Comparison of ENCODE assay signal across 16 cellular contexts in the genomic region with DNA sequence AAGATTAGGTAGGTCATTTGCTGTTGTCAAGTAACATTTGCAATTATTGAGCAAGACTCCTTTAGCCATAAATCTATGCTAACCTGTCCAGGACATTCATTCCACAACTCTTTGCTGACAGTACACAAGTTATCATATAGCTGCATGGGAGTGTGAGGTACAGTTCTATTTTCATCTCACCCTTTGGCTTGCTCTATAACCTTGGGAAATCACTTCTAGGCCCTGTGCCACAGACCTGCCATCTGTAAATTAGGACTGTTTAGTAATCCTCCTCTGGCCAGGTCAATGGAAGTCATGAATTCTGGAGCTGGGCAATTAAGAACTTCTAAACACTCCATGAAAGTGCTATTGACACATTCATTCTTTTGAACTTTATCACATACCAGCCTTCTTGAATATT. TPM values are rescaled to one million over a fixed set of nuclear protein-coding genes. Genes with fewer than 3 reads are reported as not detected.
DNase-seq lines count a peak whose midpoint lies in the region; ATAC-seq and TF ChIP-seq lines count a peak whose summit lies in the region.
"Had no signal": no experiment of that assay in that cellular context is flagged by ENCODE, and none has a peak within 500 bp of the region (broad histone marks: within the 10 kb centered on the region; RNA-seq: fewer than 3 reads in every experiment).

No MANE protein-coding gene starts in this region.

- intact Hi-C loops in adrenal gland (cut with DNase I) (no loop called here), heart left ventricle (cut with DNase I) (no loop called here), left lung (cut with DNase I) (no loop called here), upper lobe of right lung (cut with DNase I) (no loop called here), testis (cut with DNase I; ENCODE audit: low total_unique reads) (no loop called here)

- ATAC-seq in heart left ventricle (peak; percentile 98 to 99 (median 98)), left lung (peak; percentile 41), upper lobe of right lung (peak; percentile 33), GM18520 (IDR thresholded peaks at IDR 0.05; ENCODE audit: unreplicated experiment) (no peak)
- ATAC-seq: A549; CD8-positive, alpha-beta T cell had no signal

- H3K9me3 ChIP-seq in adrenal gland (replicated peaks in 1 of 3) (no peaks in the 10 kb centered on the region), heart left ventricle (no peaks in the 10 kb centered on the region), left lung (no peaks in the 10 kb centered on the region), upper lobe of right lung (no peaks in the 10 kb centered on the region), testis (no peaks in the 10 kb centered on the region)
- H3K9me3 ChIP-seq: A549, BE2C, HAP-1 had no signal

- H3K27ac ChIP-seq in adrenal gland (no peak overlapping the region), heart left ventricle (peak overlapping the region in 10 of 12 donors; percentile 26 to 79 (median 58)), left lung (no peak overlapping the region), upper lobe of right lung (no peak overlapping the region), testis (no peak overlapping the region)
- H3K27ac ChIP-seq: A549, C4-2B, HL-60 had no signal

- H3K27me3 ChIP-seq in adrenal gland (no peaks in the 10 kb centered on the region), heart left ventricle (no peaks in the 10 kb centered on the region), left lung (no peaks in the 10 kb centered on the region), upper lobe of right lung (peaks cover 3% of the 10 kb centered on the region), testis (no peaks in the 10 kb centered on the region)
- H3K27me3 ChIP-seq: BE2C had no signal

- TF ChIP-seq CTCF in adrenal gland (IDR thresholded peaks at IDR 0.05), result no peak
- TF ChIP-seq CTCF in heart left ventricle (IDR thresholded peaks at IDR 0.05), result no peak
- TF ChIP-seq CTCF in left lung (IDR thresholded peaks at IDR 0.05), result no peak
- TF ChIP-seq CTCF in upper lobe of right lung (IDR thresholded peaks at IDR 0.05), result no peak
- TF ChIP-seq CTCF in testis (IDR thresholded peaks at IDR 0.05), result no peak

- TF ChIP-seq POLR2A in adrenal gland (IDR thresholded peaks at IDR 0.05), result no peak
- no peak for TF ChIP-seq POLR2A in heart left ventricle (IDR thresholded peaks at IDR 0.05)
- no peak for TF ChIP-seq POLR2A in testis (IDR thresholded peaks at IDR 0.05)

- H3K4me3 ChIP-seq in adrenal gland (no peak overlapping the region), heart left ventricle (no peak overlapping the region), left lung (no peak overlapping the region), upper lobe of right lung (no peak overlapping the region), testis (no peak overlapping the region)
- H3K4me3 ChIP-seq: A549, HAP-1 had no signal

- H3K4me1 ChIP-seq in adrenal gland (replicated peaks in 1 of 2) (peaks cover 0 to 7% of the 10 kb centered on the region in 2 donors), heart left ventricle (peaks cover 0 to 13% (median 3%) of the 10 kb centered on the region in 12 donors), left lung (no peaks in the 10 kb centered on the region), upper lobe of right lung (no peaks in the 10 kb centered on the region), testis (no peaks in the 10 kb centered on the region)
- H3K4me1 ChIP-seq: A549, BE2C, HAP-1 had no signal

- DNase-seq in adrenal gland, result peak; percentile 32 to 72 (median 50)
- peak in 4 of 5 donors; percentile 43 to 63 (median 57) for DNase-seq in heart left ventricle
- no peak for DNase-seq in left lung
- DNase-seq in upper lobe of right lung, result no peak
- DNase-seq in dermis blood vessel endothelial cell, result no peak
- no peak for DNase-seq in testis
- DNase-seq: BE2C; CD8-positive, alpha-beta T cell; COR-L47; DND-41; GDM1 had no signal

- H3K36me3 ChIP-seq in adrenal gland (replicated peaks in 1 of 2) (no peaks in the 10 kb centered on the region), heart left ventricle (no peaks in the 10 kb centered on the region), left lung (no peaks in the 10 kb centered on the region), upper lobe of right lung (no peaks in the 10 kb centered on the region), testis (ENCODE audit: low read depth, missing control alignments) (no peaks in the 10 kb centered on the region)
- H3K36me3 ChIP-seq: BE2C, HAP-1 had no signal

RNA-seq across cellular contexts. Expression of a gene that starts 34.6 kb away (rescaled TPM):
- total RNA-seq in adrenal gland, result 1 to 10 TPM in 6 of 8 donors, under 1 TPM in 2; 0.54 to 5.9 (median 3.2) TPM
- 1 to 10 TPM in 2 of 3 donors, under 1 TPM in 1; 0.98 to 2.1 (median 1.0) TPM for polyA plus RNA-seq in adrenal gland
- total RNA-seq in heart left ventricle, result 10 to 100 TPM; 38.3 to 89.0 (median 53.2) TPM
- 10 to 100 TPM; 11.9 to 22.2 TPM for polyA plus RNA-seq in heart left ventricle
- total RNA-seq in left lung, result 1 to 10 TPM; 4.6 to 5.9 TPM
- 6.3 TPM for total RNA-seq in upper lobe of right lung
- total RNA-seq in dermis blood vessel endothelial cell, result 1.5 and 1.9 TPM in 2 replicates
- 1 to 10 TPM; 3.3 to 3.9 TPM for total RNA-seq in testis
- 4.5 TPM for polyA plus RNA-seq in testis (ENCODE audit: insufficient read depth, low read depth, low replicate concordance)

Comparison
In these comparisons a context has a peak if more than half of its experiments do, and no peak if none do; other contexts are left out.
1. DNase-seq: peak in adrenal gland (7 of 7) and heart left ventricle (4 of 5); none in left lung (0 of 2), upper lobe of right lung (single experiment), dermis blood vessel endothelial cell (single experiment) and testis (single experiment).
2. H3K27ac ChIP-seq: peak in heart left ventricle (10 of 12); none in adrenal gland (0 of 5), left lung (0 of 2), upper lobe of right lung (single experiment) and testis (0 of 2).